In genomic region chr17:79776378-79777165, GRCh38 we compare ENCODE assay signal across 1 cellular context.
TF ChIP-seq lines count a peak whose summit lies in the region.

No MANE protein-coding gene starts in this region.

TF ChIP-seq in HepG2, 621 proteins besides CTCF, POLR2A, EP300 and RAD21 (continued from another document and continues in another):
- TF ChIP-seq ZBTB4 (CRISPR knock-in tag; IDR thresholded peaks at IDR 0.05; ENCODE audit: borderline replicate concordance) (no peak), MIER2 (CRISPR knock-in tag; IDR thresholded peaks at IDR 0.05) (0 out of 2 replicates have a peak, but pooled peaks have one; percentile 21), RERE (CRISPR knock-in tag; IDR thresholded peaks at IDR 0.05; ENCODE audit: low read depth) (0 out of 2 replicates have a peak, but pooled peaks have one; percentile 37), GATAD1 (CRISPR knock-in tag; IDR thresholded peaks at IDR 0.05) (peak; percentile 50; the same call in 1 of the 2 replicates), SALL2 (CRISPR knock-in tag; IDR thresholded peaks at IDR 0.05) (no peak), CENPT (CRISPR knock-in tag; IDR thresholded peaks at IDR 0.05; ENCODE audit: low read depth) (no peak), GABPB1 (CRISPR knock-in tag; IDR thresholded peaks at IDR 0.05) (no peak), ELF1 (CRISPR knock-in tag; IDR thresholded peaks at IDR 0.05) (0 out of 2 replicates have a peak, but pooled peaks have one; percentile 41), MXD4 (CRISPR knock-in tag; IDR thresholded peaks at IDR 0.05) (no peak; the same call in 1 of the 2 replicates), HMG20B (CRISPR knock-in tag; conservative IDR thresholded peaks at IDR 0.05) (no peak), SOX6 (IDR thresholded peaks at IDR 0.05) (no peak), SOX6 (CRISPR knock-in tag; IDR thresholded peaks at IDR 0.05) (peak; percentile 21; the same call in 1 of the 2 replicates), ZFP82 (CRISPR knock-in tag; IDR thresholded peaks at IDR 0.05; ENCODE audit: borderline replicate concordance) (no peak), HOXA3 (CRISPR knock-in tag; IDR thresholded peaks at IDR 0.05) (peak; percentile 32; the same call in 1 of the 2 replicates), RBM39 (IDR thresholded peaks at IDR 0.05; ENCODE audit: low read depth, low read length, poor library complexity, severe bottlenecking) (no peak), AHDC1 (CRISPR knock-in tag; IDR thresholded peaks at IDR 0.05; ENCODE audit: borderline replicate concordance) (peak; percentile 73; the same call in 1 of the 2 replicates), HBP1 (CRISPR knock-in tag; IDR thresholded peaks at IDR 0.05; ENCODE audit: low read depth) (no peak), NFATC3 (CRISPR knock-in tag; IDR thresholded peaks at IDR 0.05) (no peak), LRRFIP1 (CRISPR knock-in tag; conservative IDR thresholded peaks at IDR 0.05) (no peak), ZNF407 (CRISPR knock-in tag; IDR thresholded peaks at IDR 0.05; ENCODE audit: not compliant biosample characterization) (no peak)
